In the genomic region with DNA sequence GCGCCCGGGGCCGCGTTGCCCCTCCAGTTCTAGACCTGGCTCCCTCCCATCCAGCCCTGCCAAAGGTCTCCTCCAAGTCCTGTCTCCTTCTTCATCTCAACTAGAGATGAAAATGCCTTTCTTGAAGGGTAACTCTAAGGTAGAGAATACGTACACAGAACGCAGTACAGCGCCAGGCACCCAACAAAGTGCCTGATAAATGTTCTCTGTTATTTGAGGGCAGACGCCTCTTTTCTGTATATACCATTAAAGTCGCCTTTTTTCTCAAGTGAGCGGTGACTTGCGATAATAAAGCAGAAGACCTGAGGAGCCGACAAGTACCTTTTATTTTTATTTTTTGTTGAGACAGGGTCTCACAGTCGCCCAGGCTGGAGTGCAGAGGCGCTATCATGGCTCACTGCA, we compare ENCODE assay signal across 8 cellular contexts. TPM values are rescaled to one million over a fixed set of nuclear protein-coding genes. Genes with fewer than 3 reads are reported as not detected.
A peak's percentile ranks its signal among the peaks of the same experiment; 100 is the strongest.
DNase-seq lines count a peak whose midpoint lies in the region; ATAC-seq and TF ChIP-seq lines count a peak whose summit lies in the region.

No MANE protein-coding gene starts in this region.

- no peak overlapping the region for H3K9ac ChIP-seq in HUES48 (ENCODE audit: low read depth, low read length)

- BruUV-seq in A673 (replicated peaks; lab: Mats Ljungman, UMichigan), result no TSS peak

- H3K36me3 ChIP-seq in A673 (ENCODE audit: insufficient read depth, low read length, poor library complexity, severe bottlenecking), result no peaks in the 10 kb centered on the region
- no peaks in the 10 kb centered on the region; the same call in 1 of the 2 replicates for H3K36me3 ChIP-seq in HUES48 (ENCODE audit: control insufficient read depth, insufficient read depth, low read length)
- peaks cover 0 to 9% of the 10 kb centered on the region in 2 donors for H3K36me3 ChIP-seq in muscle layer of duodenum (ENCODE audit: control insufficient read depth in 1 of 2, insufficient read depth in 2 of 2, low read length in 2 of 2)

- H3K4me3 ChIP-seq in A673 (ENCODE audit: low read depth, low read length, poor library complexity, severe bottlenecking), result peak overlapping the region; percentile 72
- peak overlapping the region; percentile 92 for H3K4me3 ChIP-seq in HUES48 (ENCODE audit: low read depth, low read length)
- peak overlapping the region; percentile 87 to 92 for H3K4me3 ChIP-seq in muscle layer of duodenum (ENCODE audit: low read depth in 1 of 2, low read length in 2 of 2)

- no peaks in the 10 kb centered on the region for H3K27me3 ChIP-seq in A673 (replicated peaks; ENCODE audit: insufficient read depth, low read depth, low read length, poor library complexity)
- H3K27me3 ChIP-seq in HUES48 (ENCODE audit: control insufficient read depth, insufficient read depth, low read length), result no peaks in the 10 kb centered on the region
- H3K27me3 ChIP-seq in muscle layer of duodenum (ENCODE audit: low read depth, low read length), result no peaks in the 10 kb centered on the region

- POLR2A ChIA-PET in A673 (lab: Charles Lee; ENCODE audit: low non-redundant PET), result no interaction called here

- no peak for TF ChIP-seq CTCF in A673 (conservative IDR thresholded peaks at IDR 0.05; ENCODE audit: low read depth, low read length)

- H3K9me3 ChIP-seq in A673 (ENCODE audit: low read depth, low read length, poor library complexity, severe bottlenecking), result no peaks in the 10 kb centered on the region
- H3K9me3 ChIP-seq in HUES48 (ENCODE audit: control insufficient read depth, insufficient read depth, low read length), result no peaks in the 10 kb centered on the region
- no peaks in the 10 kb centered on the region for H3K9me3 ChIP-seq in muscle layer of duodenum (ENCODE audit: control insufficient read depth in 1 of 2, low read length in 2 of 2)

- H3K4me1 ChIP-seq in A673 (ENCODE audit: insufficient read depth, low read length, poor library complexity, severe bottlenecking) (peaks cover 3% of the 10 kb centered on the region), HUES48 (ENCODE audit: control insufficient read depth, insufficient read depth, low read length) (0 out of 2 replicates have a peak, but pooled peaks cover 8% of the 10 kb centered on the region), muscle layer of duodenum (ENCODE audit: control insufficient read depth in 1 of 2, insufficient read depth in 2 of 2, low read length in 2 of 2) (peaks cover 0 to 11% of the 10 kb centered on the region in 2 donors)

- ATAC-seq in HG03045 (IDR thresholded peaks at IDR 0.05; ENCODE audit: unreplicated experiment), result no peak

- peak overlapping the region; percentile 92 for H3K27ac ChIP-seq in A673 (ENCODE audit: low read depth, low read length, poor library complexity, severe bottlenecking)
- H3K27ac ChIP-seq in HUES48 (ENCODE audit: low read depth, low read length), result no peak overlapping the region
- peak overlapping the region; percentile 93 for H3K27ac ChIP-seq in caudate nucleus (ENCODE audit: low read depth, low read length)
- peak overlapping the region; percentile 80 for H3K27ac ChIP-seq in muscle layer of duodenum (ENCODE audit: low read length)

- TF ChIP-seq POLR2A in erythroblast (IDR thresholded peaks at IDR 0.05; ENCODE audit: low read length), result no peak

- intact Hi-C loops in A673 (cut with micrococcal nuclease; ENCODE audit: unreplicated experiment), result no loop called here

- CTCF ChIA-PET in A673 (lab: Charles Lee), result interaction anchor here (0.9 kb wide), 1 partner anchor 167 kb away, joined by 3 read pairs; no protein-coding TSS in a partner anchor

- no peak for DNase-seq in A673 (ENCODE audit: low spot score)
- no peak for DNase-seq in caudate nucleus (lab: John Stamatoyannopoulos, UW)
- DNase-seq in erythroblast (lab: John Stamatoyannopoulos, UW), result no peak
- no peak for DNase-seq in SKM-1 treated with dmso at 0.1 percent for 144 hours (lab: John Stamatoyannopoulos, UW; ENCODE audit: unreplicated experiment)
- no peak for DNase-seq in AG20443 (ENCODE audit: low spot score)

RNA-seq across cellular contexts. Expression of a gene that starts 0.8 kb away (rescaled TPM):
- 114 and 119 TPM in 2 replicates for total RNA-seq in A673 (2021)

RNA-seq across cellular contexts. Expression of a gene that starts 17.7 kb away (rescaled TPM):
- total RNA-seq in A673 (2021), result 47.3 and 47.9 TPM in 2 replicates

RNA-seq across cellular contexts. Expression of a gene that starts 17.7 kb away (rescaled TPM):
- 7.0 and 8.2 TPM in 2 replicates for total RNA-seq in A673 (2021)
